2 cellular contexts compared by ENCODE assay signal in genomic region chr16:56414366-56414765, GRCh38.
TF ChIP-seq lines count a peak whose summit lies in the region.

No MANE protein-coding gene starts in this region.

TF ChIP-seq in IMR-90, 13 proteins besides CTCF, POLR2A, EP300 and RAD21 (continued from another document):
- TF ChIP-seq, protein P1, sequence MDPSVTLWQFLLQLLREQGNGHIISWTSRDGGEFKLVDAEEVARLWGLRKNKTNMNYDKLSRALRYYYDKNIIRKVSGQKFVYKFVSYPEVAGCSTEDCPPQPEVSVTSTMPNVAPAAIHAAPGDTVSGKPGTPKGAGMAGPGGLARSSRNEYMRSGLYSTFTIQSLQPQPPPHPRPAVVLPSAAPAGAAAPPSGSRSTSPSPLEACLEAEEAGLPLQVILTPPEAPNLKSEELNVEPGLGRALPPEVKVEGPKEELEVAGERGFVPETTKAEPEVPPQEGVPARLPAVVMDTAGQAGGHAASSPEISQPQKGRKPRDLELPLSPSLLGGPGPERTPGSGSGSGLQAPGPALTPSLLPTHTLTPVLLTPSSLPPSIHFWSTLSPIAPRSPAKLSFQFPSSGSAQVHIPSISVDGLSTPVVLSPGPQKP (IDR thresholded peaks at IDR 0.05; ENCODE audit: borderline replicate concordance, low read depth, low read length): no peak
- TF ChIP-seq CEBPB (IDR thresholded peaks at IDR 0.05; ENCODE audit: low read depth, low read length) (no peak), FOS (IDR thresholded peaks at IDR 0.05; ENCODE audit: low read depth, low read length) (no peak), MAFK (IDR thresholded peaks at IDR 0.05; ENCODE audit: low read depth, low read length) (no peak), RCOR1 (IDR thresholded peaks at IDR 0.05; ENCODE audit: insufficient replicate concordance, low read length) (no peak), MXI1 (IDR thresholded peaks at IDR 0.05; ENCODE audit: borderline replicate concordance, low read depth, low read length) (no peak), RFX5 (IDR thresholded peaks at IDR 0.05; ENCODE audit: low read depth, low read length) (no peak), BHLHE40 (IDR thresholded peaks at IDR 0.05; ENCODE audit: low read depth, low read length) (no peak)

TF ChIP-seq in SK-N-SH treated with all-trans-retinoic acid at 6 μM for 48 hours, 23 proteins besides CTCF, POLR2A, EP300 and RAD21 (continued from another document):
- TF ChIP-seq, protein P2, sequence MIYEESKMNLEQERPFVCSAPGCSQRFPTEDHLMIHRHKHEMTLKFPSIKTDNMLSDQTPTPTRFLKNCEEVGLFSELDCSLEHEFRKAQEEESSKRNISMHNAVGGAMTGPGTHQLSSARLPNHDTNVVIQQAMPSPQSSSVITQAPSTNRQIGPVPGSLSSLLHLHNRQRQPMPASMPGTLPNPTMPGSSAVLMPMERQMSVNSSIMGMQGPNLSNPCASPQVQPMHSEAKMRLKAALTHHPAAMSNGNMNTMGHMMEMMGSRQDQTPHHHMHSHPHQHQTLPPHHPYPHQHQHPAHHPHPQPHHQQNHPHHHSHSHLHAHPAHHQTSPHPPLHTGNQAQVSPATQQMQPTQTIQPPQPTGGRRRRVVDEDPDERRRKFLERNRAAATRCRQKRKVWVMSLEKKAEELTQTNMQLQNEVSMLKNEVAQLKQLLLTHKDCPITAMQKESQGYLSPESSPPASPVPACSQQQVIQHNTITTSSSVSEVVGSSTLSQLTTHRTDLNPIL (CRISPR knock-in tag; IDR thresholded peaks at IDR 0.05; ENCODE audit: low read depth): no peak
